7 cellular contexts compared by ENCODE assay signal in genomic region chr3:5194801-5195509, GRCh38. TPM values are rescaled to one million over a fixed set of nuclear protein-coding genes. Genes with fewer than 3 reads are reported as not detected.
DNase-seq lines count a peak whose midpoint lies in the region; ATAC-seq and TF ChIP-seq lines count a peak whose summit lies in the region.

No MANE protein-coding gene starts in this region.

- H3K4me2 ChIP-seq in hepatocyte, result no peak overlapping the region

- POLR2A ChIA-PET in activated CD8-positive, alpha-beta T cell treated with anti-CD3 and anti-CD28 coated beads, Interleukin-2, amount 10 ng/mL, durations not matched to agents 7 days and 5 days (lab: Charles Lee), result interaction anchor here (0.5 to 1.0 kb wide), 3 partner anchors 8 to 73 kb away, joined by 3 to 4 read pairs (median 3); partner anchors contain the start of gene ARL8B

- DNase-seq in GM13976 (ENCODE audit: low spot score), result peak; percentile 40
- DNase-seq in KBM-7, result peak; percentile 65
- DNase-seq in activated CD8-positive, alpha-beta T cell treated with anti-CD3 and anti-CD28 coated beads, Interleukin-2, amount 10 ng/mL, durations not matched to agents 7 days and 5 days, result peak; percentile 70
- DNase-seq in hepatocyte (ENCODE audit: low spot score), result peak; percentile 77
- DNase-seq in suprapubic skin (ENCODE audit: low spot score in 2 of 2), result no peak
- no peak for DNase-seq in aorta

- intact Hi-C loops in aorta (cut with DNase I), result no loop called here

- no peaks in the 10 kb centered on the region for H3K27me3 Mint-ChIP-seq in activated CD8-positive, alpha-beta T cell treated with anti-CD3 and anti-CD28 coated beads, Interleukin-2, amount 10 ng/mL, durations not matched to agents 7 days and 5 days (ENCODE audit: low read depth)

- H3K9me3 Mint-ChIP-seq in activated CD8-positive, alpha-beta T cell treated with anti-CD3 and anti-CD28 coated beads, Interleukin-2, amount 10 ng/mL, durations not matched to agents 7 days and 5 days (ENCODE audit: insufficient read depth), result no peaks in the 10 kb centered on the region

- H3K79me2 ChIP-seq in hepatocyte, result peaks cover 83% of the 10 kb centered on the region

- H4K20me1 ChIP-seq in hepatocyte (ENCODE audit: insufficient read depth, poor library complexity, severe bottlenecking), result no peaks in the 10 kb centered on the region

- peak overlapping the region; percentile 71 for H3K27ac Mint-ChIP-seq in activated CD8-positive, alpha-beta T cell treated with anti-CD3 and anti-CD28 coated beads, Interleukin-2, amount 10 ng/mL, durations not matched to agents 7 days and 5 days

- H3K27ac ChIP-seq in hepatocyte (peak overlapping the region; percentile 80), suprapubic skin (peak overlapping the region; percentile 78), aorta (ENCODE audit: low read depth in 1 of 2, low read length in 2 of 2) (no peak overlapping the region)

- no peak overlapping the region for H3K4me3 ChIP-seq in hepatocyte
- no peak overlapping the region for H3K4me3 ChIP-seq in suprapubic skin
- H3K4me3 ChIP-seq in aorta (ENCODE audit: low read length in 2 of 2), result no peak overlapping the region

- H3K36me3 ChIP-seq in hepatocyte (replicated peaks; ENCODE audit: insufficient read depth, low read depth), result no peaks in the 10 kb centered on the region
- H3K36me3 ChIP-seq in suprapubic skin, result peaks cover 9% of the 10 kb centered on the region
- peaks cover 0 to 1% of the 10 kb centered on the region in 2 donors for H3K36me3 ChIP-seq in aorta (ENCODE audit: control insufficient read depth in 1 of 2, insufficient read depth in 2 of 2, low read length in 1 of 2)

- no peaks in the 10 kb centered on the region for H3K9me3 ChIP-seq in hepatocyte (ENCODE audit: low read depth)
- H3K9me3 ChIP-seq in suprapubic skin, result no peaks in the 10 kb centered on the region
- H3K9me3 ChIP-seq in aorta (ENCODE audit: control insufficient read depth, low read length), result no peaks in the 10 kb centered on the region

- ATAC-seq in GM21717 (IDR thresholded peaks at IDR 0.05; ENCODE audit: unreplicated experiment) (peak; percentile 41), aorta (ENCODE audit: low FRiP score) (no peak)
- ATAC-seq in activated CD8-positive, alpha-beta T cell treated with anti-CD3 and anti-CD28 coated beads, Interleukin-2, amount 10 ng/mL, durations not matched to agents 7 days and 5 days, result peak; percentile 70

- peaks cover 78% of the 10 kb centered on the region for H3K36me3 Mint-ChIP-seq in activated CD8-positive, alpha-beta T cell treated with anti-CD3 and anti-CD28 coated beads, Interleukin-2, amount 10 ng/mL, durations not matched to agents 7 days and 5 days (ENCODE audit: low read depth)

- peaks cover 88% of the 10 kb centered on the region for H3K4me1 Mint-ChIP-seq in activated CD8-positive, alpha-beta T cell treated with anti-CD3 and anti-CD28 coated beads, Interleukin-2, amount 10 ng/mL, durations not matched to agents 7 days and 5 days (ENCODE audit: low read depth)

- peak overlapping the region; percentile 19 for H3K4me3 Mint-ChIP-seq in activated CD8-positive, alpha-beta T cell treated with anti-CD3 and anti-CD28 coated beads, Interleukin-2, amount 10 ng/mL, durations not matched to agents 7 days and 5 days

- H3K27me3 ChIP-seq in hepatocyte (no peaks in the 10 kb centered on the region), suprapubic skin (no peaks in the 10 kb centered on the region), aorta (ENCODE audit: control insufficient read depth in 1 of 2, insufficient read depth in 2 of 2, low read length in 1 of 2) (no peaks in the 10 kb centered on the region)

- no peak for TF ChIP-seq POLR2A in suprapubic skin (IDR thresholded peaks at IDR 0.05)

- H3K9me2 ChIP-seq in hepatocyte (replicated peaks; ENCODE audit: insufficient read depth), result no peaks in the 10 kb centered on the region

- CTCF ChIA-PET in activated CD8-positive, alpha-beta T cell treated with anti-CD3 and anti-CD28 coated beads, Interleukin-2, amount 10 ng/mL, durations not matched to agents 7 days and 5 days (lab: Charles Lee), result interaction anchor here (0.6 to 2.7 kb wide), 4 partner anchors 33 to 484 kb away, joined by 3 to 10 read pairs (median 6); no protein-coding TSS in a partner anchor

- H2AFZ ChIP-seq in hepatocyte, result no peak overlapping the region

- TF ChIP-seq EP300 in suprapubic skin (IDR thresholded peaks at IDR 0.05), result no peak

- in situ Hi-C loops in GM13976 (cut with MboI; ENCODE audit: low sequenced_read_pairs, unreplicated experiment) (loop anchor here (5.0 kb wide), 1 partner anchor 58 kb away; no protein-coding TSS in a partner anchor), KBM-7 (cut with MboI; ENCODE audit: low pct_unique_long_range_greater_than_20kb, low sequenced_read_pairs) (no loop called here)

- TF ChIP-seq CTCF in GM13976 (IDR thresholded peaks at IDR 0.05; ENCODE audit: borderline replicate concordance, control extremely low read depth, extremely low read depth, insufficient read depth, missing control alignments) (no peak), hepatocyte (IDR thresholded peaks at IDR 0.05; ENCODE audit: poor library complexity) (no peak), suprapubic skin (IDR thresholded peaks at IDR 0.05) (no peak)

- 67% methylated on average over 2 of the region's 2 CpGs for WGBS in hepatocyte (ENCODE audit: low lambda C conversion rate, missing lambda C conversion rate)
- 47% methylated on average over 2 of the region's 2 CpGs for WGBS in suprapubic skin
- 74 to 86% methylated on average over 2 of the region's 2 CpGs for WGBS in aorta, 2 donors

- peaks cover 29% of the 10 kb centered on the region for H3K4me1 ChIP-seq in hepatocyte (ENCODE audit: insufficient read depth)
- peaks cover 87% of the 10 kb centered on the region for H3K4me1 ChIP-seq in suprapubic skin
- peaks cover 2 to 3% of the 10 kb centered on the region in 2 donors for H3K4me1 ChIP-seq in aorta (ENCODE audit: control insufficient read depth in 1 of 2, insufficient read depth in 2 of 2, low read length in 2 of 2)

RNA-seq across cellular contexts. Expression of gene EDEM1, which starts 7.4 kb away (rescaled TPM):
- total RNA-seq in activated CD8-positive, alpha-beta T cell treated with anti-CD3 and anti-CD28 coated beads, Interleukin-2, amount 10 ng/mL, durations not matched to agents 7 days and 5 days, result 10 to 100 TPM; 81.7 to 84.3 TPM
- 39.2 and 58.3 TPM in 2 replicates for total RNA-seq in hepatocyte
- 18.5 and 22.6 TPM in 2 replicates for polyA plus RNA-seq in hepatocyte
- 100 to 1,000 TPM in 1 of 4 donors, 10 to 100 TPM in 3; 48.1 to 127 (median 56.3) TPM for total RNA-seq in suprapubic skin
- total RNA-seq in aorta, result 10 to 100 TPM; 34.4 to 37.9 TPM
- 1 to 10 TPM; 4.0 to 7.8 TPM for polyA plus RNA-seq in aorta

Comparison
In these comparisons a context has a peak if more than half of its experiments do, and no peak if none do; other contexts are left out.
1. DNase-seq: peak in GM13976 (single experiment), KBM-7 (single experiment), activated CD8-positive, alpha-beta T cell treated with anti-CD3 and anti-CD28 coated beads, Interleukin-2, amount 10 ng/mL, durations not matched to agents 7 days and 5 days (single experiment) and hepatocyte (single experiment); none in suprapubic skin (0 of 2) and aorta (0 of 2).
2. H3K27ac ChIP-seq: peak in hepatocyte (single experiment) and suprapubic skin (single experiment); none in aorta (0 of 2).